Comparison of ENCODE assay signal across 8 cellular contexts in the genomic region with DNA sequence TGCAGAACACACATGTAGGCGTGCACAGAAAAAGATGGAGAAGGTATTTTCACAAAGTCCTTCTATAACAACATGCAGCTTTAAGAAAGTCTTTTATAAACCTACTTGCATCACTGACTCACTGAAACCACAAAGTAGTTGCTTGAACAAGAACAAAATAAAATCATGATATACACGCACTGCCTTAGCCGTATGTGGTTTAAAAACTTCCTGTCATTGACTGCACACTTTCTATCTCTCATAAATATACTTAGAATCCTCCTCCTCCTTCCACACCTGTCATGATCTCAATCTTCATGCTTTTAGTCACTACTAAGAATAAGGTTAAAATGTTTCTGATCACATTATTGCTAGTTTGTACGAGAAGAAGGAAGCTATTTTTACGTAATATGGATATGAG. TPM values are rescaled to one million over a fixed set of nuclear protein-coding genes. Genes with fewer than 3 reads are reported as not detected.
A peak's percentile ranks its signal among the peaks of the same experiment; 100 is the strongest.
DNase-seq lines count a peak whose midpoint lies in the region; ATAC-seq lines count a peak whose summit lies in the region.

No MANE protein-coding gene starts in this region.

- DNase-seq in stimulated activated CD4-positive, alpha-beta T cell treated with anti-CD3 and anti-CD28 coated beads, Interleukin-4, amount 100 ng/mL, for 24 hours, result peak; percentile 26
- DNase-seq in stimulated activated CD4-positive, alpha-beta T cell treated with anti-CD3 and anti-CD28 coated beads, Interleukin-4, amount 100 ng/mL, for 1 hour, result no peak
- peak; percentile 26 for DNase-seq in activated T-helper 2 cell treated with anti-CD3 and anti-CD28 coated beads, Interferon-gamma antibody, Interleukin-2, Interleukin-4, amounts not matched to agents 10 μg/mL and 5 μg/mL and 100 μg/mL, durations not matched to agents 14 hours and 24 hours and 36 hours (ENCODE audit: low spot score)
- DNase-seq in retina (no peak), NCI-H1105 treated with DMSO at 0.1 percent for 48 hours (lab: John Stamatoyannopoulos, UW) (no peak), NCI-H1092 (lab: John Stamatoyannopoulos, UW) (no peak)

- no peaks in the 10 kb centered on the region for H3K9me3 ChIP-seq in thymus (ENCODE audit: control insufficient read depth)

- H3K27me3 ChIP-seq in thymus (ENCODE audit: control insufficient read depth, insufficient read depth), result no peaks in the 10 kb centered on the region

- H3K27ac ChIP-seq in thymus (ENCODE audit: low read depth), result peak overlapping the region; percentile 15

- H3K27ac Mint-ChIP-seq in activated T-helper 2 cell treated with anti-CD3 and anti-CD28 coated beads, Interferon-gamma antibody, Interleukin-2, Interleukin-4, amounts not matched to agents 10 μg/mL and 5 μg/mL and 100 μg/mL, durations not matched to agents 14 hours and 24 hours and 36 hours, result peak overlapping the region; percentile 35

- H3K4me1 Mint-ChIP-seq in activated T-helper 2 cell treated with anti-CD3 and anti-CD28 coated beads, Interferon-gamma antibody, Interleukin-2, Interleukin-4, amounts not matched to agents 10 μg/mL and 5 μg/mL and 100 μg/mL, durations not matched to agents 14 hours and 24 hours and 36 hours (ENCODE audit: low read depth), result peaks cover 26% of the 10 kb centered on the region

- intact Hi-C loops in activated T-helper 2 cell treated with anti-CD3 and anti-CD28 coated beads, Interferon-gamma antibody, Interleukin-2, Interleukin-4, amounts not matched to agents 10 μg/mL and 5 μg/mL and 100 μg/mL, durations not matched to agents 14 hours and 24 hours and 36 hours (cut with micrococcal nuclease), result loop anchor here (1.0 to 10.0 kb wide), 5 partner anchors 11 to 635 kb away; a partner anchor contains a TSS

- peak; percentile 95 for ATAC-seq in HG03066 (IDR thresholded peaks at IDR 0.05; ENCODE audit: low read depth, unreplicated experiment)

- peaks cover 22% of the 10 kb centered on the region for H3K36me3 Mint-ChIP-seq in activated T-helper 2 cell treated with anti-CD3 and anti-CD28 coated beads, Interferon-gamma antibody, Interleukin-2, Interleukin-4, amounts not matched to agents 10 μg/mL and 5 μg/mL and 100 μg/mL, durations not matched to agents 14 hours and 24 hours and 36 hours (ENCODE audit: low read depth)

- H3K4me3 ChIP-seq in thymus (ENCODE audit: low read length), result no peak overlapping the region

- no peaks in the 10 kb centered on the region for H3K9me3 Mint-ChIP-seq in activated T-helper 2 cell treated with anti-CD3 and anti-CD28 coated beads, Interferon-gamma antibody, Interleukin-2, Interleukin-4, amounts not matched to agents 10 μg/mL and 5 μg/mL and 100 μg/mL, durations not matched to agents 14 hours and 24 hours and 36 hours

- WGBS in thymus, result 7% methylated on average over 5 of the region's 5 CpGs

- no peaks in the 10 kb centered on the region for H3K27me3 Mint-ChIP-seq in activated T-helper 2 cell treated with anti-CD3 and anti-CD28 coated beads, Interferon-gamma antibody, Interleukin-2, Interleukin-4, amounts not matched to agents 10 μg/mL and 5 μg/mL and 100 μg/mL, durations not matched to agents 14 hours and 24 hours and 36 hours (ENCODE audit: low read depth)

- H3K4me1 ChIP-seq in thymus (ENCODE audit: control insufficient read depth, insufficient read depth, low read length), result peaks cover 6% of the 10 kb centered on the region

- no peaks in the 10 kb centered on the region for H3K36me3 ChIP-seq in thymus (ENCODE audit: control insufficient read depth, insufficient read depth)

- peak overlapping the region; percentile 31 for H3K4me3 Mint-ChIP-seq in activated T-helper 2 cell treated with anti-CD3 and anti-CD28 coated beads, Interferon-gamma antibody, Interleukin-2, Interleukin-4, amounts not matched to agents 10 μg/mL and 5 μg/mL and 100 μg/mL, durations not matched to agents 14 hours and 24 hours and 36 hours (ENCODE audit: low read depth)

RNA-seq across cellular contexts. Expression of a gene that starts 31.8 kb away (rescaled TPM):
- 31.0 and 34.1 TPM in 2 replicates for total RNA-seq in activated T-helper 2 cell treated with anti-CD3 and anti-CD28 coated beads, Interferon-gamma antibody, Interleukin-2, Interleukin-4, amounts not matched to agents 10 μg/mL and 5 μg/mL and 100 μg/mL, durations not matched to agents 14 hours and 24 hours and 36 hours
- 3.4 TPM for polyA plus RNA-seq in thymus

RNA-seq across cellular contexts. Expression of a gene that starts 55.1 kb away (rescaled TPM):
- 30.1 and 34.4 TPM in 2 replicates for total RNA-seq in activated T-helper 2 cell treated with anti-CD3 and anti-CD28 coated beads, Interferon-gamma antibody, Interleukin-2, Interleukin-4, amounts not matched to agents 10 μg/mL and 5 μg/mL and 100 μg/mL, durations not matched to agents 14 hours and 24 hours and 36 hours
- polyA plus RNA-seq in thymus, result 50.5 TPM

Comparison
In these comparisons a context has a peak if more than half of its experiments do, and no peak if none do; other contexts are left out.
1. DNase-seq: peak in stimulated activated CD4-positive, alpha-beta T cell treated with anti-CD3 and anti-CD28 coated beads, Interleukin-4, amount 100 ng/mL, for 24 hours (single experiment) and activated T-helper 2 cell treated with anti-CD3 and anti-CD28 coated beads, Interferon-gamma antibody, Interleukin-2, Interleukin-4, amounts not matched to agents 10 μg/mL and 5 μg/mL and 100 μg/mL, durations not matched to agents 14 hours and 24 hours and 36 hours (single experiment); none in stimulated activated CD4-positive, alpha-beta T cell treated with anti-CD3 and anti-CD28 coated beads, Interleukin-4, amount 100 ng/mL, for 1 hour (single experiment), retina (single experiment), NCI-H1105 treated with DMSO at 0.1 percent for 48 hours (single experiment) and NCI-H1092 (single experiment).